In the genomic region with DNA sequence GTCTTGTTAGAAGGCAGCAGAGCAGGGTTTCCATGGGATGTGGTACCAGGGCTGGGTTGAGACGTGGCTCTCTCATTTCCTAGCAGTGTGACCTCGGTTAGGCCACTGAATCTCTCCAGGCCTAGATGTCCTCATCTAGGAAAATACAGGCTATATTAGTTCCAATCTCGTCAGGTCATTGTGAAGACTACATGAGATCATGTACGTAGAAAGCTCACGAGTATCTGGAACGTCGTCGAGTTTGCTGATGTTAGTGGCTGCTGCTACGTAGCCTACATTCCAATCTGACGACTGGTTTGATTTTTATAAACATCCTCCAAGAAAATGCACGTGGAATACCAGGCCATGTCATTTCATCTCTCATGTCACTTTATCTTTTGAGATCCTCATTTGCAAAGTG, we compare ENCODE assay signal across 17 cellular contexts.
DNase-seq lines count a peak whose midpoint lies in the region; ATAC-seq and TF ChIP-seq lines count a peak whose summit lies in the region.
"Had no signal": no experiment of that assay in that cellular context is flagged by ENCODE, and none has a peak within 500 bp of the region (broad histone marks: within the 10 kb centered on the region; RNA-seq: fewer than 3 reads in every experiment).

No MANE protein-coding gene starts in this region.

- TF ChIP-seq CTCF in HFFc6 (IDR thresholded peaks at IDR 0.05) (no peak), suprapubic skin (IDR thresholded peaks at IDR 0.05) (no peak), nephron progenitor cell (IDR thresholded peaks at IDR 0.05) (no peak), lower lobe of right lung (IDR thresholded peaks at IDR 0.05) (no peak)

- DNase-seq in HFFc6, result peak; percentile 50
- peak; percentile 76 for DNase-seq in astrocyte of the hippocampus (ENCODE audit: low read depth, low spot score)
- DNase-seq in left ventricle myocardium superior, result no peak
- no peak for DNase-seq in suprapubic skin (ENCODE audit: low spot score in 2 of 2)
- no peak for DNase-seq in cerebellum (ENCODE audit: low spot score)
- no peak for DNase-seq in nephron progenitor cell
- DNase-seq in lower lobe of right lung, result no peak
- DNase-seq: aorta; CD4-positive, CD25-positive, alpha-beta regulatory T cell; DMS79 treated with DMSO at 0.1 percent for 48 hours; effector memory CD8-positive, alpha-beta T cell; Kasumi-1; NCI-H510A treated with DMSO at 0.1 percent for 48 hours; substantia nigra; WERI-Rb-1 had no signal

- H3K4me3 ChIP-seq in suprapubic skin (no peak overlapping the region), lower lobe of right lung (no peak overlapping the region)

- H3K4me3 Mint-ChIP-seq in HFFc6 (peak overlapping the region; percentile 44; the same call in 1 of the 2 replicates), nephron progenitor cell (no peak overlapping the region)
- H3K4me3 Mint-ChIP-seq: CD4-positive, CD25-positive, alpha-beta regulatory T cell; effector memory CD8-positive, alpha-beta T cell had no signal

- H3K36me3 ChIP-seq in suprapubic skin (no peaks in the 10 kb centered on the region), lower lobe of right lung (no peaks in the 10 kb centered on the region)
- H3K36me3 ChIP-seq: WERI-Rb-1 had no signal

- no peak for TF ChIP-seq POLR2A in suprapubic skin (IDR thresholded peaks at IDR 0.05)

- H3K9me3 Mint-ChIP-seq in HFFc6 (peaks cover 10% of the 10 kb centered on the region), nephron progenitor cell (peaks cover 14% of the 10 kb centered on the region)

- ATAC-seq in left ventricle myocardium superior (peak; percentile 74), GM19455 (IDR thresholded peaks at IDR 0.05; ENCODE audit: unreplicated experiment) (no peak), lower lobe of right lung (no peak)
- ATAC-seq: effector memory CD8-positive, alpha-beta T cell had no signal

- intact Hi-C loops in left ventricle myocardium superior (cut with micrococcal nuclease) (no loop called here), lower lobe of right lung (cut with DNase I) (no loop called here)

- no peak overlapping the region for H3K27ac ChIP-seq in suprapubic skin
- H3K27ac ChIP-seq in lower lobe of right lung, result no peak overlapping the region
- H3K27ac ChIP-seq: WERI-Rb-1 had no signal

- 84% methylated on average over 11 of the region's 11 CpGs for WGBS in suprapubic skin

- TF ChIP-seq EP300 in suprapubic skin (IDR thresholded peaks at IDR 0.05), result peak; percentile 87

- H3K4me1 ChIP-seq in suprapubic skin, result no peaks in the 10 kb centered on the region
- H3K4me1 ChIP-seq in lower lobe of right lung, result no peaks in the 10 kb centered on the region

- no peaks in the 10 kb centered on the region for H3K27me3 ChIP-seq in suprapubic skin
- no peaks in the 10 kb centered on the region for H3K27me3 ChIP-seq in lower lobe of right lung (ENCODE audit: low read depth)

- H3K27me3 Mint-ChIP-seq in HFFc6 (ENCODE audit: insufficient read depth), result peaks cover 2% of the 10 kb centered on the region; the same call in 1 of the 2 replicates
- peaks cover 13% of the 10 kb centered on the region for H3K27me3 Mint-ChIP-seq in nephron progenitor cell (ENCODE audit: low read depth, poor library complexity)

- H3K4me1 Mint-ChIP-seq in HFFc6 (ENCODE audit: low read depth) (peaks cover 59% of the 10 kb centered on the region), nephron progenitor cell (peaks cover 10% of the 10 kb centered on the region)

- H3K9me3 ChIP-seq in suprapubic skin (no peaks in the 10 kb centered on the region), lower lobe of right lung (no peaks in the 10 kb centered on the region)

- peaks cover 14% of the 10 kb centered on the region for H3K36me3 Mint-ChIP-seq in HFFc6 (ENCODE audit: low read depth)
- no peaks in the 10 kb centered on the region for H3K36me3 Mint-ChIP-seq in nephron progenitor cell (ENCODE audit: low read depth)
- H3K36me3 Mint-ChIP-seq: CD4-positive, CD25-positive, alpha-beta regulatory T cell had no signal

- H3K27ac Mint-ChIP-seq in HFFc6 (peak overlapping the region; percentile 79; the same call in 1 of the 2 replicates), nephron progenitor cell (no peak overlapping the region)
- H3K27ac Mint-ChIP-seq: effector memory CD8-positive, alpha-beta T cell; progenitor cell of endocrine pancreas had no signal

Comparison
In these comparisons a context has a peak if more than half of its experiments do, and no peak if none do; other contexts are left out.
1. DNase-seq: peak in HFFc6 (single experiment) and astrocyte of the hippocampus (single experiment); none in left ventricle myocardium superior (single experiment), suprapubic skin (0 of 2), cerebellum (single experiment), nephron progenitor cell (single experiment) and lower lobe of right lung (single experiment).